In genomic region chr7:92254800-92255199, GRCh38 we compare ENCODE assay signal across 1 cellular context.
TF ChIP-seq lines count a peak whose summit lies in the region.

No MANE protein-coding gene starts in this region.

TF ChIP-seq in K562, 482 proteins besides CTCF, POLR2A, EP300 and RAD21 (continued from another document):
- TF ChIP-seq ZNF280A (IDR thresholded peaks at IDR 0.05; ENCODE audit: low read depth, partially characterized antibody): peak; percentile 74
- TF ChIP-seq ZNF431 (CRISPR knock-in tag; IDR thresholded peaks at IDR 0.05): peak; percentile 100
- peak; percentile 64 to 66 for TF ChIP-seq TRIM24 (IDR thresholded peaks at IDR 0.05)
- TF ChIP-seq CBX3 (IDR thresholded peaks at IDR 0.05; ENCODE audit: borderline replicate concordance in 1 of 2, low read length in 2 of 2): peak in 1 of 2 experiments; percentile 77; a peak in 1 of 3 replicates
- TF ChIP-seq CC2D1A (IDR thresholded peaks at IDR 0.05): peak; percentile 75; the same call in 1 of the 2 replicates
- 0 out of 2 replicates have a peak, but pooled peaks have one; percentile 58 for TF ChIP-seq CHAMP1 (IDR thresholded peaks at IDR 0.05)
TF ChIP-seq in K562: peak in this region for 8; not testable (repeated sequence) for 474.
